Comparison of ENCODE assay signal across 22 cellular contexts in genomic region chr11:35650467-35650866, GRCh38.
"Had no signal": no experiment of that assay in that cellular context is flagged by ENCODE, and none has a peak within 500 bp of the region (broad histone marks: within the 10 kb centered on the region; RNA-seq: fewer than 3 reads in every experiment).

No MANE protein-coding gene starts in this region.

- H3K27ac Mint-ChIP-seq: naive B cell; nephron; stimulated activated naive CD8-positive, alpha-beta T cell treated with anti-CD3 and anti-CD28 coated beads, Interleukin-15, amount 100 ng/mL, for 72 hours had no signal

- H3K9me3 ChIP-seq: colonic mucosa, esophagus squamous epithelium, right atrium auricular region, sigmoid colon, testis, tibial nerve, upper lobe of right lung had no signal

- H3K27me3 ChIP-seq: colonic mucosa, right atrium auricular region, testis, tibial nerve, upper lobe of right lung had no signal

- H3K4me1 Mint-ChIP-seq: naive B cell; stimulated activated effector memory CD8-positive, alpha-beta T cell treated with anti-CD3 and anti-CD28 coated beads, Interleukin-12 subunit alpha, Interleukin-12 subunit beta, amount 100 ng/mL, for 72 hours; stimulated activated naive CD8-positive, alpha-beta T cell treated with anti-CD3 and anti-CD28 coated beads, Interleukin-15, amount 100 ng/mL, for 72 hours had no signal

- H3K4me3 ChIP-seq: colonic mucosa, esophagus squamous epithelium, heart left ventricle, right atrium auricular region, sigmoid colon, skin epidermis, testis, tibial nerve, upper lobe of right lung had no signal

- DNase-seq: cerebellar nuclear complex; colonic mucosa; esophagus squamous epithelium; foreskin melanocyte; heart left ventricle; hippocampal formation; kidney glomerular epithelial cell; mesendoderm; naive B cell; occipital lobe; posterior cingulate gyrus; sigmoid colon; stimulated activated CD4-positive, alpha-beta T cell treated with anti-CD3 and anti-CD28 coated beads, Interleukin-12 subunit alpha, Interleukin-12 subunit beta, amount 100 ng/mL, for 4 hours; stimulated activated CD8-positive, alpha-beta memory T cell treated with anti-CD3 and anti-CD28 coated beads, Interleukin-4, amount 100 ng/mL, for 48 hours; stimulated activated naive CD8-positive, alpha-beta T cell treated with anti-CD3 and anti-CD28 coated beads, Interleukin-15, amount 100 ng/mL, for 72 hours; testis; upper lobe of right lung had no signal

- H3K27ac ChIP-seq: colonic mucosa, esophagus squamous epithelium, right atrium auricular region, sigmoid colon, skin epidermis, testis, tibial nerve, upper lobe of right lung had no signal

- ATAC-seq: upper lobe of right lung had no signal

- H3K36me3 Mint-ChIP-seq: naive B cell; stimulated activated effector memory CD8-positive, alpha-beta T cell treated with anti-CD3 and anti-CD28 coated beads, Interleukin-12 subunit alpha, Interleukin-12 subunit beta, amount 100 ng/mL, for 72 hours had no signal

- H3K4me1 ChIP-seq: colonic mucosa, esophagus squamous epithelium, right atrium auricular region, sigmoid colon, testis, tibial nerve, upper lobe of right lung had no signal

- H3K9me3 Mint-ChIP-seq: stimulated activated effector memory CD8-positive, alpha-beta T cell treated with anti-CD3 and anti-CD28 coated beads, Interleukin-12 subunit alpha, Interleukin-12 subunit beta, amount 100 ng/mL, for 72 hours; stimulated activated naive CD8-positive, alpha-beta T cell treated with anti-CD3 and anti-CD28 coated beads, Interleukin-15, amount 100 ng/mL, for 72 hours had no signal

- H3K36me3 ChIP-seq: colonic mucosa, esophagus squamous epithelium, heart left ventricle, right atrium auricular region, sigmoid colon, tibial nerve, upper lobe of right lung had no signal

- H3K4me3 Mint-ChIP-seq: naive B cell; nephron; stimulated activated effector memory CD8-positive, alpha-beta T cell treated with anti-CD3 and anti-CD28 coated beads, Interleukin-12 subunit alpha, Interleukin-12 subunit beta, amount 100 ng/mL, for 72 hours; stimulated activated naive CD8-positive, alpha-beta T cell treated with anti-CD3 and anti-CD28 coated beads, Interleukin-15, amount 100 ng/mL, for 72 hours had no signal
